10 cellular contexts compared by ENCODE assay signal in the genomic region with DNA sequence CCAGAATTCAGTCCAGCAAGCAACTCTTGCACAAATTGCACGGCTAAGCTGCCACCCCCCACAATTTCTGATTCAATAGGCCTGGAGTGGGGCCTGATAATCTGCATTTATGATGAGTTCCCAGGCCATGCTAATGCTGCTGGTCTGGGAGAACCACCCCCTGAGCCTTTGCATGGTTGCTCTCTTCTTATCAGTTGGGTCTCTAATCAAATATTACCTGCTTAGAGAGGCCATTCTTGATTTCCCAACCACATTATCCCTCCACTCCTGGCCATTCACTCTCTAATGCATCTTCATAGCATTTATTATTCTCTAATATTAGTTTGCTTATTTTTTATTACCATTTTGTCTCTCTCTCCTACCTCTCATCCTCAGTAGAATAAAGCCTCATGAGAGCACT.
"Had no signal": no experiment of that assay in that cellular context is flagged by ENCODE, and none has a peak within 500 bp of the region (broad histone marks: within the 10 kb centered on the region; RNA-seq: fewer than 3 reads in every experiment).

No MANE protein-coding gene starts in this region.

- H3K9me3 Mint-ChIP-seq: HFFc6 had no signal

- DNase-seq: GM23248, HFFc6, IMR-90, KG1 had no signal

- H3K9ac ChIP-seq: GM23248 had no signal

- FAIRE-seq: H1, H54, K562 had no signal

- H3K4me3 ChIP-seq: GM23248, HAP-1, K562 had no signal

- H3K36me3 ChIP-seq: HAP-1 had no signal

- H3K4me3 Mint-ChIP-seq: HFFc6 had no signal

- ATAC-seq: HCT116, K562 had no signal

- H3K27ac ChIP-seq: GM23248, HL-60 had no signal

- H3K4me1 ChIP-seq: HAP-1 had no signal

- H3K9me3 ChIP-seq: HAP-1 had no signal

- H2AFZ ChIP-seq: GM23248 had no signal

- H3K27ac Mint-ChIP-seq: HFFc6 had no signal
